14 cellular contexts compared by ENCODE assay signal in genomic region chr20:38727602-38728236, GRCh38. TPM values are rescaled to one million over a fixed set of nuclear protein-coding genes. Genes with fewer than 3 reads are reported as not detected.
DNase-seq lines count a peak whose midpoint lies in the region; ATAC-seq lines count a peak whose summit lies in the region.
"Had no signal": no experiment of that assay in that cellular context is flagged by ENCODE, and none has a peak within 500 bp of the region (broad histone marks: within the 10 kb centered on the region; RNA-seq: fewer than 3 reads in every experiment).

No MANE protein-coding gene starts in this region.

- H3K4me1 Mint-ChIP-seq in activated T-cell treated with anti-CD3 and anti-CD28 coated beads, Interleukin-2, amount 50 U/mL, for 4 hours (ENCODE audit: low read depth), result peaks cover 63% of the 10 kb centered on the region
- peaks cover 59% of the 10 kb centered on the region for H3K4me1 Mint-ChIP-seq in activated CD4-positive, alpha-beta memory T cell treated with anti-CD3 and anti-CD28 coated beads, Interleukin-2, amount 10 ng/mL, durations not matched to agents 7 days and 5 days
- peaks cover 66% of the 10 kb centered on the region for H3K4me1 Mint-ChIP-seq in stimulated activated naive CD8-positive, alpha-beta T cell treated with anti-CD3 and anti-CD28 coated beads, Interleukin-15, Interleukin-2, amounts not matched to agents 100 ng/mL and 50 ng/mL, for 24 hours (ENCODE audit: low read depth)

- CTCF ChIA-PET in activated CD4-positive, alpha-beta memory T cell treated with anti-CD3 and anti-CD28 coated beads, Interleukin-2, amount 10 ng/mL, durations not matched to agents 7 days and 5 days (lab: Charles Lee), result no interaction called here

- peak overlapping the region; percentile 42 for H3K4me3 Mint-ChIP-seq in activated T-cell treated with anti-CD3 and anti-CD28 coated beads, Interleukin-2, amount 50 U/mL, for 4 hours
- peak overlapping the region; percentile 43 for H3K4me3 Mint-ChIP-seq in activated CD4-positive, alpha-beta memory T cell treated with anti-CD3 and anti-CD28 coated beads, Interleukin-2, amount 10 ng/mL, durations not matched to agents 7 days and 5 days
- peak overlapping the region; percentile 60 for H3K4me3 Mint-ChIP-seq in stimulated activated naive CD8-positive, alpha-beta T cell treated with anti-CD3 and anti-CD28 coated beads, Interleukin-15, Interleukin-2, amounts not matched to agents 100 ng/mL and 50 ng/mL, for 24 hours

- no peak for ATAC-seq in activated T-cell treated with anti-CD3 and anti-CD28 coated beads, Interleukin-2, amount 50 U/mL, for 4 hours
- no peak for ATAC-seq in GM18498 (IDR thresholded peaks at IDR 0.05; ENCODE audit: unreplicated experiment)

- no peaks in the 10 kb centered on the region for H3K9me3 Mint-ChIP-seq in activated T-cell treated with anti-CD3 and anti-CD28 coated beads, Interleukin-2, amount 50 U/mL, for 4 hours
- no peaks in the 10 kb centered on the region for H3K9me3 Mint-ChIP-seq in activated CD4-positive, alpha-beta memory T cell treated with anti-CD3 and anti-CD28 coated beads, Interleukin-2, amount 10 ng/mL, durations not matched to agents 7 days and 5 days
- no peaks in the 10 kb centered on the region for H3K9me3 Mint-ChIP-seq in stimulated activated naive CD8-positive, alpha-beta T cell treated with anti-CD3 and anti-CD28 coated beads, Interleukin-15, Interleukin-2, amounts not matched to agents 100 ng/mL and 50 ng/mL, for 24 hours

- no peaks in the 10 kb centered on the region for H3K36me3 Mint-ChIP-seq in activated T-cell treated with anti-CD3 and anti-CD28 coated beads, Interleukin-2, amount 50 U/mL, for 4 hours (ENCODE audit: insufficient read depth)
- peaks cover 32% of the 10 kb centered on the region for H3K36me3 Mint-ChIP-seq in activated CD4-positive, alpha-beta memory T cell treated with anti-CD3 and anti-CD28 coated beads, Interleukin-2, amount 10 ng/mL, durations not matched to agents 7 days and 5 days (ENCODE audit: low read depth)
- peaks cover 9% of the 10 kb centered on the region for H3K36me3 Mint-ChIP-seq in stimulated activated naive CD8-positive, alpha-beta T cell treated with anti-CD3 and anti-CD28 coated beads, Interleukin-15, Interleukin-2, amounts not matched to agents 100 ng/mL and 50 ng/mL, for 24 hours (ENCODE audit: low read depth)

- H3K4me3 ChIP-seq in iPS-11a (ENCODE audit: low read depth, low read length), result peak overlapping the region; percentile 43
- H3K4me3 ChIP-seq: tibial artery had no signal

- DNase-seq in activated T-cell treated with anti-CD3 and anti-CD28 coated beads, Interleukin-2, amount 50 U/mL, for 4 hours, result no peak
- no peak for DNase-seq in activated T-cell treated with anti-CD3 and anti-CD28 coated beads, Interleukin-2, amount 50 U/mL, for 1 hour
- DNase-seq in activated CD4-positive, alpha-beta memory T cell treated with anti-CD3 and anti-CD28 coated beads, Interleukin-2, amount 10 ng/mL, durations not matched to agents 7 days and 5 days, result no peak
- DNase-seq in DMS 273 treated with DMSO at 0.1 percent for 48 hours (lab: John Stamatoyannopoulos, UW), result no peak
- no peak for DNase-seq in SIG-M5 (lab: John Stamatoyannopoulos, UW)
- DNase-seq: amniotic stem cell, mesenchymal stem cell, NCI-H1436 treated with DMSO at 0.1 percent for 48 hours, NCI-H526 treated with DMSO at 0.1 percent for 48 hours, SHP77 treated with DMSO at 0.1 percent for 48 hours, tibial artery had no signal

- peak overlapping the region; percentile 45 for H3K27ac Mint-ChIP-seq in activated CD4-positive, alpha-beta memory T cell treated with anti-CD3 and anti-CD28 coated beads, Interleukin-2, amount 10 ng/mL, durations not matched to agents 7 days and 5 days
- peak overlapping the region; percentile 48 for H3K27ac Mint-ChIP-seq in stimulated activated naive CD8-positive, alpha-beta T cell treated with anti-CD3 and anti-CD28 coated beads, Interleukin-15, Interleukin-2, amounts not matched to agents 100 ng/mL and 50 ng/mL, for 24 hours

- POLR2A ChIA-PET in activated CD4-positive, alpha-beta memory T cell treated with anti-CD3 and anti-CD28 coated beads, Interleukin-2, amount 10 ng/mL, durations not matched to agents 7 days and 5 days (lab: Charles Lee), result interaction anchor here (0.6 to 1.6 kb wide), 2 partner anchors 78 to 199 kb away, joined by 3 read pairs; partner anchors contain the start of genes FAM83D and PPP1R16B

- H3K27me3 Mint-ChIP-seq in activated T-cell treated with anti-CD3 and anti-CD28 coated beads, Interleukin-2, amount 50 U/mL, for 4 hours (ENCODE audit: low read depth), result peaks cover 91% of the 10 kb centered on the region
- peaks cover 89% of the 10 kb centered on the region for H3K27me3 Mint-ChIP-seq in activated CD4-positive, alpha-beta memory T cell treated with anti-CD3 and anti-CD28 coated beads, Interleukin-2, amount 10 ng/mL, durations not matched to agents 7 days and 5 days
- peaks cover 89% of the 10 kb centered on the region for H3K27me3 Mint-ChIP-seq in stimulated activated naive CD8-positive, alpha-beta T cell treated with anti-CD3 and anti-CD28 coated beads, Interleukin-15, Interleukin-2, amounts not matched to agents 100 ng/mL and 50 ng/mL, for 24 hours

RNA-seq across cellular contexts. Expression of gene SLC32A1, which starts 3.4 kb away (rescaled TPM):
- not detected for total RNA-seq in activated T-cell treated with anti-CD3 and anti-CD28 coated beads, Interleukin-2, amount 50 U/mL, for 4 hours
- not detected for total RNA-seq in activated CD4-positive, alpha-beta memory T cell treated with anti-CD3 and anti-CD28 coated beads, Interleukin-2, amount 10 ng/mL, durations not matched to agents 7 days and 5 days

RNA-seq across cellular contexts. Expression of gene ACTR5, which starts 20.5 kb away (rescaled TPM):
- 10 to 100 TPM; 20.1 to 23.0 (median 21.1) TPM for total RNA-seq in activated T-cell treated with anti-CD3 and anti-CD28 coated beads, Interleukin-2, amount 50 U/mL, for 4 hours
- total RNA-seq in activated CD4-positive, alpha-beta memory T cell treated with anti-CD3 and anti-CD28 coated beads, Interleukin-2, amount 10 ng/mL, durations not matched to agents 7 days and 5 days, result 1 to 10 TPM; 9.4 to 9.9 TPM
